1 cellular context compared by ENCODE assay signal in the genomic region with DNA sequence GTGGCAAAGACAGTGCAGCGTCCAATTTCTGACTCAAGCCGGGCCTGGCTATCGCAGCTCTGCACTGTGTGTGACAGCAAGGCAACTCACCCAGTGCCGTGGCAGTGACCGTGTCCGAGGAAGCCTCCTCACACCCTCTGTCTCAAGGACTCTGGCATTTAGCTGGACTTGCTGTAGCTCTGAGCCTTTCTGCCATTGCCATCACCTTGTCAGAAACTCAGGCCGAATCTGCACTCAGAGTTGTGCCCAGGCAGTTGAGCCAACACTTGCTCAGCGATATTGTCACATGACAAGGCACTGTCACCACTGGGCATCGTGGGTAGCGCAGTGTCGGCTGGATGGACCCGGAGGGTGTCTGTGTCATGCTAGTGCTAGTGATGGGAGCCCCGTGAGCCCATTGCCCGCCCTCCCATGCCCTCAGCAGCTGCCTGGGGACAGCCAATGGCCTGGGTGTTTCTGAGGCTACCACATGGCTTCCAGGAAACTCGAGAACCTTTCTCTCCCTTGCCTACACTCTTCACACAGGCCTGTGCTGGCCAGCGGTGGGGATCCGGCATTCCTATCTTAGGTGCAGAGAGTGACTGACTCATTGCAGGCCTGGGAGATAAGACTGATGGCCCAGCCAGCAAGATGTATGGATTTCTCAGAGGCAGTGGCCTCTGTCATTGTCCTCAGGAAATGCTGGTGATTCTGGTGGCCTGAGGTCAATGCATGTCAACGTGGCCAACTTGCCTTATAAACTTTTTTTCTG.
TF ChIP-seq lines count a peak whose summit lies in the region.

No MANE protein-coding gene starts in this region.

TF ChIP-seq in K562, 482 proteins besides CTCF, POLR2A, EP300 and RAD21 (continues in another document):
- TF ChIP-seq, protein P1, sequence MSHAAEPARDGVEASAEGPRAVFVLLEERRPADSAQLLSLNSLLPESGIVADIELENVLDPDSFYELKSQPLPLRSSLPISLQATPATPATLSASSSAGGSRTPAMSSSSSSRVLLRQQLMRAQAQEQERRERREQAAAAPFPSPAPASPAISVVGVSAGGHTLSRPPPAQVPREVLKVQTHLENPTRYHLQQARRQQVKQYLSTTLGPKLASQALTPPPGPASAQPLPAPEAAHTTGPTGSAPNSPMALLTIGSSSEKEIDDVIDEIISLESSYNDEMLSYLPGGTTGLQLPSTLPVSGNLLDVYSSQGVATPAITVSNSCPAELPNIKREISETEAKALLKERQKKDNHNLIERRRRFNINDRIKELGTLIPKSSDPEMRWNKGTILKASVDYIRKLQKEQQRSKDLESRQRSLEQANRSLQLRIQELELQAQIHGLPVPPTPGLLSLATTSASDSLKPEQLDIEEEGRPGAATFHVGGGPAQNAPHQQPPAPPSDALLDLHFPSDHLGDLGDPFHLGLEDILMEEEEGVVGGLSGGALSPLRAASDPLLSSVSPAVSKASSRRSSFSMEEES (CRISPR knock-in tag; IDR thresholded peaks at IDR 0.05), result peak; percentile 87
- TF ChIP-seq, protein P2, sequence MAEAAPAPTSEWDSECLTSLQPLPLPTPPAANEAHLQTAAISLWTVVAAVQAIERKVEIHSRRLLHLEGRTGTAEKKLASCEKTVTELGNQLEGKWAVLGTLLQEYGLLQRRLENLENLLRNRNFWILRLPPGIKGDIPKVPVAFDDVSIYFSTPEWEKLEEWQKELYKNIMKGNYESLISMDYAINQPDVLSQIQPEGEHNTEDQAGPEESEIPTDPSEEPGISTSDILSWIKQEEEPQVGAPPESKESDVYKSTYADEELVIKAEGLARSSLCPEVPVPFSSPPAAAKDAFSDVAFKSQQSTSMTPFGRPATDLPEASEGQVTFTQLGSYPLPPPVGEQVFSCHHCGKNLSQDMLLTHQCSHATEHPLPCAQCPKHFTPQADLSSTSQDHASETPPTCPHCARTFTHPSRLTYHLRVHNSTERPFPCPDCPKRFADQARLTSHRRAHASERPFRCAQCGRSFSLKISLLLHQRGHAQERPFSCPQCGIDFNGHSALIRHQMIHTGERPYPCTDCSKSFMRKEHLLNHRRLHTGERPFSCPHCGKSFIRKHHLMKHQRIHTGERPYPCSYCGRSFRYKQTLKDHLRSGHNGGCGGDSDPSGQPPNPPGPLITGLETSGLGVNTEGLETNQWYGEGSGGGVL (CRISPR knock-in tag; IDR thresholded peaks at IDR 0.05), result no peak
- TF ChIP-seq PHB2 (IDR thresholded peaks at IDR 0.05; ENCODE audit: low read depth), result no peak
- TF ChIP-seq, protein P3, sequence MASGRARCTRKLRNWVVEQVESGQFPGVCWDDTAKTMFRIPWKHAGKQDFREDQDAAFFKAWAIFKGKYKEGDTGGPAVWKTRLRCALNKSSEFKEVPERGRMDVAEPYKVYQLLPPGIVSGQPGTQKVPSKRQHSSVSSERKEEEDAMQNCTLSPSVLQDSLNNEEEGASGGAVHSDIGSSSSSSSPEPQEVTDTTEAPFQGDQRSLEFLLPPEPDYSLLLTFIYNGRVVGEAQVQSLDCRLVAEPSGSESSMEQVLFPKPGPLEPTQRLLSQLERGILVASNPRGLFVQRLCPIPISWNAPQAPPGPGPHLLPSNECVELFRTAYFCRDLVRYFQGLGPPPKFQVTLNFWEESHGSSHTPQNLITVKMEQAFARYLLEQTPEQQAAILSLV (tag; IDR thresholded peaks at IDR 0.05), result 0 out of 2 replicates have a peak, but pooled peaks have one; percentile 25
- TF ChIP-seq HDGF (IDR thresholded peaks at IDR 0.05), result peak; percentile 85; the same call in 1 of the 2 replicates
- no peak; the same call in 1 of the 2 replicates for TF ChIP-seq RFX1 (IDR thresholded peaks at IDR 0.05)
- TF ChIP-seq, protein P4, sequence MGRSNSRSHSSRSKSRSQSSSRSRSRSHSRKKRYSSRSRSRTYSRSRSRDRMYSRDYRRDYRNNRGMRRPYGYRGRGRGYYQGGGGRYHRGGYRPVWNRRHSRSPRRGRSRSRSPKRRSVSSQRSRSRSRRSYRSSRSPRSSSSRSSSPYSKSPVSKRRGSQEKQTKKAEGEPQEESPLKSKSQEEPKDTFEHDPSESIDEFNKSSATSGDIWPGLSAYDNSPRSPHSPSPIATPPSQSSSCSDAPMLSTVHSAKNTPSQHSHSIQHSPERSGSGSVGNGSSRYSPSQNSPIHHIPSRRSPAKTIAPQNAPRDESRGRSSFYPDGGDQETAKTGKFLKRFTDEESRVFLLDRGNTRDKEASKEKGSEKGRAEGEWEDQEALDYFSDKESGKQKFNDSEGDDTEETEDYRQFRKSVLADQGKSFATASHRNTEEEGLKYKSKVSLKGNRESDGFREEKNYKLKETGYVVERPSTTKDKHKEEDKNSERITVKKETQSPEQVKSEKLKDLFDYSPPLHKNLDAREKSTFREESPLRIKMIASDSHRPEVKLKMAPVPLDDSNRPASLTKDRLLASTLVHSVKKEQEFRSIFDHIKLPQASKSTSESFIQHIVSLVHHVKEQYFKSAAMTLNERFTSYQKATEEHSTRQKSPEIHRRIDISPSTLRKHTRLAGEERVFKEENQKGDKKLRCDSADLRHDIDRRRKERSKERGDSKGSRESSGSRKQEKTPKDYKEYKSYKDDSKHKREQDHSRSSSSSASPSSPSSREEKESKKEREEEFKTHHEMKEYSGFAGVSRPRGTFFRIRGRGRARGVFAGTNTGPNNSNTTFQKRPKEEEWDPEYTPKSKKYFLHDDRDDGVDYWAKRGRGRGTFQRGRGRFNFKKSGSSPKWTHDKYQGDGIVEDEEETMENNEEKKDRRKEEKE (IDR thresholded peaks at IDR 0.05; ENCODE audit: borderline replicate concordance in 1 of 2, control insufficient read depth in 1 of 2, low read depth in 2 of 2, low read length in 1 of 2), result no peak
- TF ChIP-seq SMARCE1 (IDR thresholded peaks at IDR 0.05), result peak; percentile 97
- TF ChIP-seq TCF7 (IDR thresholded peaks at IDR 0.05; ENCODE audit: borderline replicate concordance), result no peak
- peak; percentile 77 for TF ChIP-seq IFI16 (CRISPR knock-in tag; IDR thresholded peaks at IDR 0.05)
- TF ChIP-seq THRAP3 (IDR thresholded peaks at IDR 0.05; ENCODE audit: borderline replicate concordance), result no peak
- TF ChIP-seq MAFF (IDR thresholded peaks at IDR 0.05; ENCODE audit: low read length), result peak; percentile 71
- no peak for TF ChIP-seq EZH2 (IDR thresholded peaks at IDR 0.05; ENCODE audit: borderline replicate concordance, low read depth, low read length)
- peak; percentile 88 for TF ChIP-seq ZNF583 (CRISPR knock-in tag; IDR thresholded peaks at IDR 0.05)
- TF ChIP-seq ZNF212 (CRISPR knock-in tag; IDR thresholded peaks at IDR 0.05), result no peak
- TF ChIP-seq, protein P5, sequence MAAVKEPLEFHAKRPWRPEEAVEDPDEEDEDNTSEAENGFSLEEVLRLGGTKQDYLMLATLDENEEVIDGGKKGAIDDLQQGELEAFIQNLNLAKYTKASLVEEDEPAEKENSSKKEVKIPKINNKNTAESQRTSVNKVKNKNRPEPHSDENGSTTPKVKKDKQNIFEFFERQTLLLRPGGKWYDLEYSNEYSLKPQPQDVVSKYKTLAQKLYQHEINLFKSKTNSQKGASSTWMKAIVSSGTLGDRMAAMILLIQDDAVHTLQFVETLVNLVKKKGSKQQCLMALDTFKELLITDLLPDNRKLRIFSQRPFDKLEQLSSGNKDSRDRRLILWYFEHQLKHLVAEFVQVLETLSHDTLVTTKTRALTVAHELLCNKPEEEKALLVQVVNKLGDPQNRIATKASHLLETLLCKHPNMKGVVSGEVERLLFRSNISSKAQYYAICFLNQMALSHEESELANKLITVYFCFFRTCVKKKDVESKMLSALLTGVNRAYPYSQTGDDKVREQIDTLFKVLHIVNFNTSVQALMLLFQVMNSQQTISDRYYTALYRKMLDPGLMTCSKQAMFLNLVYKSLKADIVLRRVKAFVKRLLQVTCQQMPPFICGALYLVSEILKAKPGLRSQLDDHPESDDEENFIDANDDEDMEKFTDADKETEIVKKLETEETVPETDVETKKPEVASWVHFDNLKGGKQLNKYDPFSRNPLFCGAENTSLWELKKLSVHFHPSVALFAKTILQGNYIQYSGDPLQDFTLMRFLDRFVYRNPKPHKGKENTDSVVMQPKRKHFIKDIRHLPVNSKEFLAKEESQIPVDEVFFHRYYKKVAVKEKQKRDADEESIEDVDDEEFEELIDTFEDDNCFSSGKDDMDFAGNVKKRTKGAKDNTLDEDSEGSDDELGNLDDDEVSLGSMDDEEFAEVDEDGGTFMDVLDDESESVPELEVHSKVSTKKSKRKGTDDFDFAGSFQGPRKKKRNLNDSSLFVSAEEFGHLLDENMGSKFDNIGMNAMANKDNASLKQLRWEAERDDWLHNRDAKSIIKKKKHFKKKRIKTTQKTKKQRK (IDR thresholded peaks at IDR 0.05; ENCODE audit: borderline replicate concordance, low read depth, low read length), result no peak
- no peak for TF ChIP-seq PHF20 (IDR thresholded peaks at IDR 0.05; ENCODE audit: partially characterized antibody)
- TF ChIP-seq SMAD1 (IDR thresholded peaks at IDR 0.05; ENCODE audit: low read depth, low read length, partially characterized antibody), result no peak
- TF ChIP-seq KAT2B (IDR thresholded peaks at IDR 0.05; ENCODE audit: low read depth, low read length), result no peak
- TF ChIP-seq ZNF561 (CRISPR knock-in tag; conservative IDR thresholded peaks at IDR 0.05), result no peak
- peak; percentile 89; the same call in 1 of the 2 replicates for TF ChIP-seq ZNF668 (CRISPR knock-in tag; IDR thresholded peaks at IDR 0.05)
- TF ChIP-seq ZNF263 (CRISPR knock-in tag; IDR thresholded peaks at IDR 0.05; ENCODE audit: borderline replicate concordance), result no peak
- TF ChIP-seq, protein P6, sequence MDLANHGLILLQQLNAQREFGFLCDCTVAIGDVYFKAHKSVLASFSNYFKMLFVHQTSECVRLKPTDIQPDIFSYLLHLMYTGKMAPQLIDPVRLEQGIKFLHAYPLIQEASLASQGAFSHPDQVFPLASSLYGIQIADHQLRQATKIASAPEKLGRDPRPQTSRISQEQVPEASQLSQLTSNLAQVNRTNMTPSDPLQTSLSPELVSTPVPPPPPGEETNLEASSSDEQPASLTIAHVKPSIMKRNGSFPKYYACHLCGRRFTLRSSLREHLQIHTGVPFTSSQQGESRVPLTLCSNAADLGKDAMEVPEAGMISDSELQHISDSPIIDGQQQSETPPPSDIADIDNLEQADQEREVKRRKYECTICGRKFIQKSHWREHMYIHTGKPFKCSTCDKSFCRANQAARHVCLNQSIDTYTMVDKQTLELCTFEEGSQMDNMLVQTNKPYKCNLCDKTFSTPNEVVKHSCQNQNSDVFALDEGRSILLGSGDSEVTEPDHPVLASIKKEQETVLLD (IDR thresholded peaks at IDR 0.05), result peak; percentile 64; the same call in 1 of the 2 replicates
- peak; percentile 29 to 93; a peak in 3 of 4 replicates for TF ChIP-seq RCOR1 (IDR thresholded peaks at IDR 0.05; ENCODE audit: borderline replicate concordance in 1 of 2, low read depth in 2 of 2, low read length in 2 of 2)
- TF ChIP-seq PYGO2 (tag; IDR thresholded peaks at IDR 0.05), result no peak
- 0 out of 2 replicates have a peak, but pooled peaks have one; percentile 7 for TF ChIP-seq TAF7 (tag; IDR thresholded peaks at IDR 0.05)
- TF ChIP-seq, protein P7, sequence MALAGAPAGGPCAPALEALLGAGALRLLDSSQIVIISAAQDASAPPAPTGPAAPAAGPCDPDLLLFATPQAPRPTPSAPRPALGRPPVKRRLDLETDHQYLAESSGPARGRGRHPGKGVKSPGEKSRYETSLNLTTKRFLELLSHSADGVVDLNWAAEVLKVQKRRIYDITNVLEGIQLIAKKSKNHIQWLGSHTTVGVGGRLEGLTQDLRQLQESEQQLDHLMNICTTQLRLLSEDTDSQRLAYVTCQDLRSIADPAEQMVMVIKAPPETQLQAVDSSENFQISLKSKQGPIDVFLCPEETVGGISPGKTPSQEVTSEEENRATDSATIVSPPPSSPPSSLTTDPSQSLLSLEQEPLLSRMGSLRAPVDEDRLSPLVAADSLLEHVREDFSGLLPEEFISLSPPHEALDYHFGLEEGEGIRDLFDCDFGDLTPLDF (CRISPR knock-in tag; IDR thresholded peaks at IDR 0.05), result no peak
- TF ChIP-seq, protein P8, sequence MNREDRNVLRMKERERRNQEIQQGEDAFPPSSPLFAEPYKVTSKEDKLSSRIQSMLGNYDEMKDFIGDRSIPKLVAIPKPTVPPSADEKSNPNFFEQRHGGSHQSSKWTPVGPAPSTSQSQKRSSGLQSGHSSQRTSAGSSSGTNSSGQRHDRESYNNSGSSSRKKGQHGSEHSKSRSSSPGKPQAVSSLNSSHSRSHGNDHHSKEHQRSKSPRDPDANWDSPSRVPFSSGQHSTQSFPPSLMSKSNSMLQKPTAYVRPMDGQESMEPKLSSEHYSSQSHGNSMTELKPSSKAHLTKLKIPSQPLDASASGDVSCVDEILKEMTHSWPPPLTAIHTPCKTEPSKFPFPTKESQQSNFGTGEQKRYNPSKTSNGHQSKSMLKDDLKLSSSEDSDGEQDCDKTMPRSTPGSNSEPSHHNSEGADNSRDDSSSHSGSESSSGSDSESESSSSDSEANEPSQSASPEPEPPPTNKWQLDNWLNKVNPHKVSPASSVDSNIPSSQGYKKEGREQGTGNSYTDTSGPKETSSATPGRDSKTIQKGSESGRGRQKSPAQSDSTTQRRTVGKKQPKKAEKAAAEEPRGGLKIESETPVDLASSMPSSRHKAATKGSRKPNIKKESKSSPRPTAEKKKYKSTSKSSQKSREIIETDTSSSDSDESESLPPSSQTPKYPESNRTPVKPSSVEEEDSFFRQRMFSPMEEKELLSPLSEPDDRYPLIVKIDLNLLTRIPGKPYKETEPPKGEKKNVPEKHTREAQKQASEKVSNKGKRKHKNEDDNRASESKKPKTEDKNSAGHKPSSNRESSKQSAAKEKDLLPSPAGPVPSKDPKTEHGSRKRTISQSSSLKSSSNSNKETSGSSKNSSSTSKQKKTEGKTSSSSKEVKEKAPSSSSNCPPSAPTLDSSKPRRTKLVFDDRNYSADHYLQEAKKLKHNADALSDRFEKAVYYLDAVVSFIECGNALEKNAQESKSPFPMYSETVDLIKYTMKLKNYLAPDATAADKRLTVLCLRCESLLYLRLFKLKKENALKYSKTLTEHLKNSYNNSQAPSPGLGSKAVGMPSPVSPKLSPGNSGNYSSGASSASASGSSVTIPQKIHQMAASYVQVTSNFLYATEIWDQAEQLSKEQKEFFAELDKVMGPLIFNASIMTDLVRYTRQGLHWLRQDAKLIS (CRISPR knock-in tag; IDR thresholded peaks at IDR 0.05), result no peak
- TF ChIP-seq NFIX (CRISPR knock-in tag; IDR thresholded peaks at IDR 0.05; ENCODE audit: low read depth), result no peak
- TF ChIP-seq YBX1 (IDR thresholded peaks at IDR 0.05), result no peak
- TF ChIP-seq ZBTB8A (IDR thresholded peaks at IDR 0.05; ENCODE audit: partially characterized antibody), result no peak
- TF ChIP-seq, protein P9, sequence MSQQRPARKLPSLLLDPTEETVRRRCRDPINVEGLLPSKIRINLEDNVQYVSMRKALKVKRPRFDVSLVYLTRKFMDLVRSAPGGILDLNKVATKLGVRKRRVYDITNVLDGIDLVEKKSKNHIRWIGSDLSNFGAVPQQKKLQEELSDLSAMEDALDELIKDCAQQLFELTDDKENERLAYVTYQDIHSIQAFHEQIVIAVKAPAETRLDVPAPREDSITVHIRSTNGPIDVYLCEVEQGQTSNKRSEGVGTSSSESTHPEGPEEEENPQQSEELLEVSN (IDR thresholded peaks at IDR 0.05; ENCODE audit: borderline replicate concordance in 1 of 2, extremely low read depth in 1 of 2, insufficient read depth in 1 of 2, insufficient read length in 1 of 2, low read depth in 1 of 2, low read length in 1 of 2, poor library complexity in 1 of 2, severe bottlenecking in 1 of 2), result peak; percentile 76 to 83
- TF ChIP-seq FOXK1 (CRISPR knock-in tag; IDR thresholded peaks at IDR 0.05; ENCODE audit: borderline replicate concordance), result no peak
- no peak for TF ChIP-seq CCAR2 (IDR thresholded peaks at IDR 0.05; ENCODE audit: low read depth, low read length)
- TF ChIP-seq CREM (IDR thresholded peaks at IDR 0.05; ENCODE audit: low read depth), result peak; percentile 58; the same call in 1 of the 2 replicates
